10 cellular contexts compared by ENCODE assay signal in genomic region chr2:239444626-239445625, GRCh38. TPM values are rescaled to one million over a fixed set of nuclear protein-coding genes. Genes with fewer than 3 reads are reported as not detected.
DNase-seq lines count a peak whose midpoint lies in the region; ATAC-seq, FAIRE-seq and TF ChIP-seq lines count a peak whose summit lies in the region.
"Had no signal": no experiment of that assay in that cellular context is flagged by ENCODE, and none has a peak within 500 bp of the region (broad histone marks: within the 10 kb centered on the region; RNA-seq: fewer than 3 reads in every experiment).

No MANE protein-coding gene starts in this region.

- in situ Hi-C loops in transverse colon (cut with MboI; ENCODE audit: low pct_ligation_motif_present in 1 of 4, low pct_unique_long_range_greater_than_20kb in 1 of 4, low sequenced_read_pairs in 3 of 4): no loop called here

- WGBS in transverse colon (ENCODE audit: low coverage in 1 of 2), 2 donors: 56 to 72% methylated on average over 15 to 20 of the region's 20 CpGs

- no peak for FAIRE-seq in D721Med (lab: Jason Lieb, UNC)

- peaks cover 13% of the 10 kb centered on the region for H3K27me3 ChIP-seq in transverse colon

- H3K4me3 ChIP-seq in transverse colon: no peak overlapping the region

- no peak for TF ChIP-seq POLR2A in transverse colon (IDR thresholded peaks at IDR 0.05)

- H3K4me1 Mint-ChIP-seq in activated T-helper 2 cell treated with anti-CD3 and anti-CD28 coated beads, Interferon-gamma antibody, Interleukin-2, Interleukin-4, amounts not matched to agents 10 μg/mL and 5 μg/mL and 100 μg/mL, durations not matched to agents 14 hours and 24 hours and 36 hours (ENCODE audit: low read depth): peaks cover 4% of the 10 kb centered on the region

- H3K9me3 ChIP-seq in transverse colon: no peaks in the 10 kb centered on the region

- no peaks in the 10 kb centered on the region for H3K36me3 Mint-ChIP-seq in activated T-helper 2 cell treated with anti-CD3 and anti-CD28 coated beads, Interferon-gamma antibody, Interleukin-2, Interleukin-4, amounts not matched to agents 10 μg/mL and 5 μg/mL and 100 μg/mL, durations not matched to agents 14 hours and 24 hours and 36 hours (ENCODE audit: low read depth)
- H3K36me3 Mint-ChIP-seq: activated naive CD4-positive, alpha-beta T cell treated with anti-CD3 and anti-CD28 coated beads, Interleukin-2, amount 10 ng/mL, durations not matched to agents 7 days and 5 days had no signal

- intact Hi-C loops in transverse colon (cut with DNase I; ENCODE audit: low total_unique reads): no loop called here
- intact Hi-C loops in activated T-helper 2 cell treated with anti-CD3 and anti-CD28 coated beads, Interferon-gamma antibody, Interleukin-2, Interleukin-4, amounts not matched to agents 10 μg/mL and 5 μg/mL and 100 μg/mL, durations not matched to agents 14 hours and 24 hours and 36 hours (cut with micrococcal nuclease): no loop called here

- no peak overlapping the region for H3K4me3 Mint-ChIP-seq in activated T-helper 2 cell treated with anti-CD3 and anti-CD28 coated beads, Interferon-gamma antibody, Interleukin-2, Interleukin-4, amounts not matched to agents 10 μg/mL and 5 μg/mL and 100 μg/mL, durations not matched to agents 14 hours and 24 hours and 36 hours (ENCODE audit: low read depth)
- H3K4me3 Mint-ChIP-seq: activated naive CD4-positive, alpha-beta T cell treated with anti-CD3 and anti-CD28 coated beads, Interleukin-2, amount 10 ng/mL, durations not matched to agents 7 days and 5 days had no signal

- peak; percentile 58 for DNase-seq in DMS53 (lab: John Stamatoyannopoulos, UW)
- DNase-seq in NCI-H69 (lab: John Stamatoyannopoulos, UW): peak; percentile 86
- DNase-seq in omental fat pad (ENCODE audit: low spot score): no peak
- DNase-seq in D721Med (ENCODE audit: insufficient read length, low spot score): no peak
- no peak for DNase-seq in transverse colon
- no peak for DNase-seq in activated T-helper 2 cell treated with anti-CD3 and anti-CD28 coated beads, Interferon-gamma antibody, Interleukin-2, Interleukin-4, amounts not matched to agents 10 μg/mL and 5 μg/mL and 100 μg/mL, durations not matched to agents 14 hours and 24 hours and 36 hours (ENCODE audit: low spot score)
- DNase-seq: activated naive CD4-positive, alpha-beta T cell treated with anti-CD3 and anti-CD28 coated beads, Interleukin-2, amount 10 ng/mL, durations not matched to agents 7 days and 5 days; NCI-H187 had no signal

- ATAC-seq in esophagus mucosa (peak; percentile 79), omental fat pad (ENCODE audit: low FRiP score) (peak; percentile 45), GM18873 (IDR thresholded peaks at IDR 0.05; ENCODE audit: low FRiP score, unreplicated experiment) (no peak)

- H3K36me3 ChIP-seq in transverse colon: no peaks in the 10 kb centered on the region

- peaks cover 48% of the 10 kb centered on the region for H3K27me3 Mint-ChIP-seq in activated T-helper 2 cell treated with anti-CD3 and anti-CD28 coated beads, Interferon-gamma antibody, Interleukin-2, Interleukin-4, amounts not matched to agents 10 μg/mL and 5 μg/mL and 100 μg/mL, durations not matched to agents 14 hours and 24 hours and 36 hours (ENCODE audit: low read depth)

- H3K27ac Mint-ChIP-seq in activated T-helper 2 cell treated with anti-CD3 and anti-CD28 coated beads, Interferon-gamma antibody, Interleukin-2, Interleukin-4, amounts not matched to agents 10 μg/mL and 5 μg/mL and 100 μg/mL, durations not matched to agents 14 hours and 24 hours and 36 hours: no peak overlapping the region
- H3K27ac Mint-ChIP-seq: activated naive CD4-positive, alpha-beta T cell treated with anti-CD3 and anti-CD28 coated beads, Interleukin-2, amount 10 ng/mL, durations not matched to agents 7 days and 5 days had no signal

- peaks cover 0 to 19% (median 2%) of the 10 kb centered on the region in 4 donors for H3K4me1 ChIP-seq in transverse colon

- TF ChIP-seq CTCF in omental fat pad (IDR thresholded peaks at IDR 0.05): no peak
- no peak for TF ChIP-seq CTCF in D721Med (IDR thresholded peaks at IDR 0.05; ENCODE audit: insufficient read depth, missing control alignments)
- no peak for TF ChIP-seq CTCF in transverse colon (IDR thresholded peaks at IDR 0.05)

- TF ChIP-seq EP300 in transverse colon (IDR thresholded peaks at IDR 0.05; ENCODE audit: low read depth): no peak

- no peaks in the 10 kb centered on the region for H3K9me3 Mint-ChIP-seq in activated T-helper 2 cell treated with anti-CD3 and anti-CD28 coated beads, Interferon-gamma antibody, Interleukin-2, Interleukin-4, amounts not matched to agents 10 μg/mL and 5 μg/mL and 100 μg/mL, durations not matched to agents 14 hours and 24 hours and 36 hours
- H3K9me3 Mint-ChIP-seq: activated naive CD4-positive, alpha-beta T cell treated with anti-CD3 and anti-CD28 coated beads, Interleukin-2, amount 10 ng/mL, durations not matched to agents 7 days and 5 days had no signal

- H3K27ac ChIP-seq in transverse colon: no peak overlapping the region

RNA-seq across cellular contexts. Expression of gene HDAC4, which starts 44.1 kb away (rescaled TPM):
- total RNA-seq in esophagus mucosa (33.9 TPM), omental fat pad (100 to 1,000 TPM in 1 of 4 donors, 10 to 100 TPM in 3; 30.2 to 103 (median 51.7) TPM), transverse colon (100 to 1,000 TPM in 2 of 4 donors, 10 to 100 TPM in 2; 33.9 to 192 (median 112) TPM)
- total RNA-seq in activated T-helper 2 cell treated with anti-CD3 and anti-CD28 coated beads, Interferon-gamma antibody, Interleukin-2, Interleukin-4, amounts not matched to agents 10 μg/mL and 5 μg/mL and 100 μg/mL, durations not matched to agents 14 hours and 24 hours and 36 hours: 44.8 and 55.3 TPM in 2 replicates

Comparison
In these comparisons a context has a peak if more than half of its experiments do, and no peak if none do; other contexts are left out.
1. DNase-seq: peak in DMS53 (single experiment) and NCI-H69 (single experiment); none in omental fat pad (single experiment), D721Med (single experiment), transverse colon (single experiment) and activated T-helper 2 cell treated with anti-CD3 and anti-CD28 coated beads, Interferon-gamma antibody, Interleukin-2, Interleukin-4, amounts not matched to agents 10 μg/mL and 5 μg/mL and 100 μg/mL, durations not matched to agents 14 hours and 24 hours and 36 hours (single experiment).